ENCODE assay signal across 8 cellular contexts in genomic region chr2:218859994-218860831, GRCh38. TPM values are rescaled to one million over a fixed set of nuclear protein-coding genes. Genes with fewer than 3 reads are reported as not detected.
A peak's percentile ranks its signal among the peaks of the same experiment; 100 is the strongest.
DNase-seq lines count a peak whose midpoint lies in the region; ATAC-seq and TF ChIP-seq lines count a peak whose summit lies in the region.

No MANE protein-coding gene starts in this region.

- TF ChIP-seq CTCF in cardiac muscle cell (IDR thresholded peaks at IDR 0.05; ENCODE audit: low read depth, low read length) (no peak), colonic mucosa (IDR thresholded peaks at IDR 0.05) (no peak), upper lobe of right lung (IDR thresholded peaks at IDR 0.05) (no peak)

- H3K9ac ChIP-seq in colonic mucosa (ENCODE audit: low read depth in 2 of 2, low read length in 2 of 2) = peak overlapping the region in 1 of 2 donors; percentile 35

- H3K9me3 ChIP-seq in cardiac muscle cell (ENCODE audit: low read depth) (no peaks in the 10 kb centered on the region), colonic mucosa (no peaks in the 10 kb centered on the region), upper lobe of right lung (no peaks in the 10 kb centered on the region)

- H3K4me1 ChIP-seq in cardiac muscle cell (ENCODE audit: low read depth) (peaks cover 7% of the 10 kb centered on the region), colonic mucosa (no peaks in the 10 kb centered on the region), upper lobe of right lung (peaks cover 13% of the 10 kb centered on the region)

- ATAC-seq in Right ventricle myocardium inferior (no peak), upper lobe of right lung (no peak)
- ATAC-seq in naive thymus-derived CD8-positive, alpha-beta T cell = no peak

- H3K27ac ChIP-seq in cardiac muscle cell (no peak overlapping the region), colonic mucosa (no peak overlapping the region), upper lobe of right lung (no peak overlapping the region)

- peak overlapping the region; percentile 48 to 89 (median 70) for H3K4me3 Mint-ChIP-seq in naive thymus-derived CD8-positive, alpha-beta T cell
- H3K4me3 Mint-ChIP-seq in activated T-helper 1 cell treated with anti-CD3 and anti-CD28 coated beads, Interleukin-12 subunit alpha, Interleukin-12 subunit beta, Interleukin-2, Interleukin-4 antibody, amounts not matched to agents 30 ng/mL and 10 ng/mL and 1 ng/mL, durations not matched to agents 14 hours and 24 hours and 36 hours = no peak overlapping the region

- peaks cover 17 to 40% (median 31%) of the 10 kb centered on the region in 4 donors for H3K4me1 Mint-ChIP-seq in naive thymus-derived CD8-positive, alpha-beta T cell
- no peaks in the 10 kb centered on the region for H3K4me1 Mint-ChIP-seq in activated T-helper 1 cell treated with anti-CD3 and anti-CD28 coated beads, Interleukin-12 subunit alpha, Interleukin-12 subunit beta, Interleukin-2, Interleukin-4 antibody, amounts not matched to agents 30 ng/mL and 10 ng/mL and 1 ng/mL, durations not matched to agents 14 hours and 24 hours and 36 hours (ENCODE audit: low read depth)

- H3K27me3 Mint-ChIP-seq in naive thymus-derived CD8-positive, alpha-beta T cell = peaks cover 37 to 93% (median 68%) of the 10 kb centered on the region in 5 donors
- H3K27me3 Mint-ChIP-seq in activated T-helper 1 cell treated with anti-CD3 and anti-CD28 coated beads, Interleukin-12 subunit alpha, Interleukin-12 subunit beta, Interleukin-2, Interleukin-4 antibody, amounts not matched to agents 30 ng/mL and 10 ng/mL and 1 ng/mL, durations not matched to agents 14 hours and 24 hours and 36 hours (ENCODE audit: insufficient read depth) = peaks cover 73% of the 10 kb centered on the region

- intact Hi-C loops in Right ventricle myocardium inferior (cut with DNase I) (no loop called here), colonic mucosa (cut with DNase I) (no loop called here), upper lobe of right lung (cut with DNase I) (no loop called here)
- intact Hi-C loops in activated T-helper 1 cell treated with anti-CD3 and anti-CD28 coated beads, Interleukin-12 subunit alpha, Interleukin-12 subunit beta, Interleukin-2, Interleukin-4 antibody, amounts not matched to agents 30 ng/mL and 10 ng/mL and 1 ng/mL, durations not matched to agents 14 hours and 24 hours and 36 hours (cut with micrococcal nuclease) = loop anchor here (10.0 kb wide), 1 partner anchor 295 kb away; no protein-coding TSS in a partner anchor

- H3K27ac Mint-ChIP-seq in naive thymus-derived CD8-positive, alpha-beta T cell = peak overlapping the region in 1 of 10 donors; percentile 40
- H3K27ac Mint-ChIP-seq in activated T-helper 1 cell treated with anti-CD3 and anti-CD28 coated beads, Interleukin-12 subunit alpha, Interleukin-12 subunit beta, Interleukin-2, Interleukin-4 antibody, amounts not matched to agents 30 ng/mL and 10 ng/mL and 1 ng/mL, durations not matched to agents 14 hours and 24 hours and 36 hours = no peak overlapping the region

- H3K9me3 Mint-ChIP-seq in naive thymus-derived CD8-positive, alpha-beta T cell = no peaks in the 10 kb centered on the region
- no peaks in the 10 kb centered on the region for H3K9me3 Mint-ChIP-seq in activated T-helper 1 cell treated with anti-CD3 and anti-CD28 coated beads, Interleukin-12 subunit alpha, Interleukin-12 subunit beta, Interleukin-2, Interleukin-4 antibody, amounts not matched to agents 30 ng/mL and 10 ng/mL and 1 ng/mL, durations not matched to agents 14 hours and 24 hours and 36 hours

- H3K4me3 ChIP-seq in cardiac muscle cell (peak overlapping the region; percentile 31), colonic mucosa (peak overlapping the region; percentile 7), upper lobe of right lung (peak overlapping the region; percentile 21)

- H3K36me3 Mint-ChIP-seq in naive thymus-derived CD8-positive, alpha-beta T cell = peaks cover 0 to 6% (median 0%) of the 10 kb centered on the region in 3 donors
- no peaks in the 10 kb centered on the region for H3K36me3 Mint-ChIP-seq in activated T-helper 1 cell treated with anti-CD3 and anti-CD28 coated beads, Interleukin-12 subunit alpha, Interleukin-12 subunit beta, Interleukin-2, Interleukin-4 antibody, amounts not matched to agents 30 ng/mL and 10 ng/mL and 1 ng/mL, durations not matched to agents 14 hours and 24 hours and 36 hours (ENCODE audit: low read depth)

- H3K36me3 ChIP-seq in cardiac muscle cell (no peaks in the 10 kb centered on the region), colonic mucosa (no peaks in the 10 kb centered on the region), upper lobe of right lung (no peaks in the 10 kb centered on the region)

- POLR2A ChIA-PET in naive thymus-derived CD8-positive, alpha-beta T cell (lab: Charles Lee) = interaction anchor here (0.5 to 1.6 kb wide), 2 partner anchors 37 to 325 kb away, joined by 3 read pairs; no protein-coding TSS in a partner anchor

- H3K27me3 ChIP-seq in cardiac muscle cell = peaks cover 98% of the 10 kb centered on the region
- peaks cover 58% of the 10 kb centered on the region for H3K27me3 ChIP-seq in colonic mucosa
- H3K27me3 ChIP-seq in upper lobe of right lung = peaks cover 81% of the 10 kb centered on the region

- DNase-seq in cardiac muscle cell (ENCODE audit: low read depth in 1 of 2, low spot score in 1 of 2) = no peak
- no peak for DNase-seq in Right ventricle myocardium inferior (ENCODE audit: missing footprints)
- no peak for DNase-seq in colonic mucosa
- DNase-seq in naive thymus-derived CD8-positive, alpha-beta T cell = peak in 1 of 10 donors; percentile 38
- peak; percentile 57 for DNase-seq in upper lobe of right lung
- no peak for DNase-seq in NCI-H1694 treated with DMSO at 0.1 percent for 48 hours (lab: John Stamatoyannopoulos, UW)
- no peak for DNase-seq in activated T-helper 1 cell treated with anti-CD3 and anti-CD28 coated beads, Interleukin-12 subunit alpha, Interleukin-12 subunit beta, Interleukin-2, Interleukin-4 antibody, amounts not matched to agents 30 ng/mL and 10 ng/mL and 1 ng/mL, durations not matched to agents 14 hours and 24 hours and 36 hours (ENCODE audit: low spot score)
- no peak for DNase-seq in mucosa of gallbladder (ENCODE audit: low spot score)

RNA-seq across cellular contexts. Expression of gene WNT6, which starts 0.6 kb away (rescaled TPM):
- total RNA-seq in cardiac muscle cell = not detected in 2 replicates
- polyA plus RNA-seq in cardiac muscle cell = 0.49 TPM in 1 of 2 replicates, not detected in the other
- 2.1 TPM for total RNA-seq in Right ventricle myocardium inferior
- total RNA-seq in colonic mucosa = under 1 TPM; 0.25 to 0.37 TPM
- total RNA-seq in naive thymus-derived CD8-positive, alpha-beta T cell = not detected
- polyA plus RNA-seq in naive thymus-derived CD8-positive, alpha-beta T cell = under 1 TPM in 1 of 3 donors, not detected in 2; 0.08 TPM
- total RNA-seq in upper lobe of right lung = not detected
- total RNA-seq in activated T-helper 1 cell treated with anti-CD3 and anti-CD28 coated beads, Interleukin-12 subunit alpha, Interleukin-12 subunit beta, Interleukin-2, Interleukin-4 antibody, amounts not matched to agents 30 ng/mL and 10 ng/mL and 1 ng/mL, durations not matched to agents 14 hours and 24 hours and 36 hours = not detected in 2 replicates
- total RNA-seq in mucosa of gallbladder = 1.5 TPM

RNA-seq across cellular contexts. Expression of gene WNT10A, which starts 20.4 kb away (rescaled TPM):
- not detected in 2 replicates for total RNA-seq in cardiac muscle cell
- polyA plus RNA-seq in cardiac muscle cell = not detected in 2 replicates
- not detected for total RNA-seq in Right ventricle myocardium inferior
- under 1 TPM; 0.44 to 0.61 TPM for total RNA-seq in colonic mucosa
- 1 to 10 TPM; 1.7 to 1.8 TPM for total RNA-seq in naive thymus-derived CD8-positive, alpha-beta T cell
- 1 to 10 TPM in 2 of 3 donors, under 1 TPM in 1; 0.53 to 1.2 (median 1.1) TPM for polyA plus RNA-seq in naive thymus-derived CD8-positive, alpha-beta T cell
- total RNA-seq in upper lobe of right lung = 0.90 TPM
- total RNA-seq in activated T-helper 1 cell treated with anti-CD3 and anti-CD28 coated beads, Interleukin-12 subunit alpha, Interleukin-12 subunit beta, Interleukin-2, Interleukin-4 antibody, amounts not matched to agents 30 ng/mL and 10 ng/mL and 1 ng/mL, durations not matched to agents 14 hours and 24 hours and 36 hours = 0.10 and 0.18 TPM in 2 replicates
- total RNA-seq in mucosa of gallbladder = 0.12 TPM

RNA-seq across cellular contexts. Expression of gene PRKAG3, which starts 28.6 kb away (rescaled TPM):
- total RNA-seq in cardiac muscle cell (not detected in 2 replicates), Right ventricle myocardium inferior (not detected), colonic mucosa (not detected), upper lobe of right lung (not detected), mucosa of gallbladder (not detected)
- 0.12 and 0.17 TPM in 2 replicates for polyA plus RNA-seq in cardiac muscle cell
- not detected for total RNA-seq in naive thymus-derived CD8-positive, alpha-beta T cell
- not detected for polyA plus RNA-seq in naive thymus-derived CD8-positive, alpha-beta T cell
- not detected in 2 replicates for total RNA-seq in activated T-helper 1 cell treated with anti-CD3 and anti-CD28 coated beads, Interleukin-12 subunit alpha, Interleukin-12 subunit beta, Interleukin-2, Interleukin-4 antibody, amounts not matched to agents 30 ng/mL and 10 ng/mL and 1 ng/mL, durations not matched to agents 14 hours and 24 hours and 36 hours
